ENCODE assay signal across 8 cellular contexts in genomic region chr14:103527408-103528157, GRCh38. TPM values are rescaled to one million over a fixed set of nuclear protein-coding genes. Genes with fewer than 3 reads are reported as not detected.
DNase-seq lines count a peak whose midpoint lies in the region; ATAC-seq and TF ChIP-seq lines count a peak whose summit lies in the region.

No MANE protein-coding gene starts in this region.

- no peaks in the 10 kb centered on the region for H3K9me3 Mint-ChIP-seq in WTC11

- H3K4me1 Mint-ChIP-seq in WTC11: peaks cover 19% of the 10 kb centered on the region

- H3K27me3 Mint-ChIP-seq in WTC11 (ENCODE audit: low read depth): peaks cover 27% of the 10 kb centered on the region

- no peaks in the 10 kb centered on the region for H3K36me3 Mint-ChIP-seq in WTC11

- H3K36me3 ChIP-seq in heart right ventricle (peaks cover 0 to 3% (median 0%) of the 10 kb centered on the region in 9 donors), MG63 (peaks cover 4% of the 10 kb centered on the region)

- intact Hi-C loops in heart right ventricle (cut with DNase I): no loop called here

- peak; percentile 40 for DNase-seq in activated T-cell treated with anti-CD3 and anti-CD28 coated beads for 48 hours (ENCODE audit: low read depth)
- no peak for DNase-seq in activated T-cell treated with anti-CD3 and anti-CD28 coated beads, Interleukin-2, amount 50 U/mL, for 1 hour
- no peak for DNase-seq in WTC11 (ENCODE audit: low spot score)
- DNase-seq in heart right ventricle: peak in 1 of 2 donors; percentile 19
- DNase-seq in stromal cell of bone marrow (ENCODE audit: low read depth): peak; percentile 73
- no peak for DNase-seq in MG63
- no peak for DNase-seq in cerebellar cortex (ENCODE audit: low spot score)

- 80 to 81% methylated on average over 14 of the region's 14 CpGs for WGBS in heart right ventricle, 2 donors

- H3K4me3 ChIP-seq in heart right ventricle: peak overlapping the region in 6 of 10 donors; percentile 74 to 98 (median 90)
- H3K4me3 ChIP-seq in MG63: no peak overlapping the region

- TF ChIP-seq CTCF in WTC11 (IDR thresholded peaks at IDR 0.05) (no peak), heart right ventricle (IDR thresholded peaks at IDR 0.05) (no peak)

- POLR2A ChIA-PET in WTC11 (lab: Charles Lee): interaction anchor here (1.1 kb wide), 1 partner anchor 15 kb away, joined by 3 read pairs; no protein-coding TSS in a partner anchor

- H3K27ac Mint-ChIP-seq in WTC11: no peak overlapping the region

- H3K27ac ChIP-seq in heart right ventricle: peak overlapping the region; percentile 82 to 97 (median 94)

- ATAC-seq in HG02763 (IDR thresholded peaks at IDR 0.05; ENCODE audit: unreplicated experiment) (peak; percentile 49), WTC11 (no peak), heart right ventricle (peak in 5 of 8 donors; percentile 0 to 5 (median 1))

- CTCF ChIA-PET in WTC11 (lab: Charles Lee): interaction anchor here (3.9 to 5.8 kb wide), 3 partner anchors 9 to 19 kb away, joined by 25 to 46 read pairs (median 27); no protein-coding TSS in a partner anchor

- peaks cover 11 to 73% (median 53%) of the 10 kb centered on the region in 9 donors for H3K4me1 ChIP-seq in heart right ventricle

- no peaks in the 10 kb centered on the region for H3K9me3 ChIP-seq in heart right ventricle
- H3K9me3 ChIP-seq in MG63: no peaks in the 10 kb centered on the region

- peaks cover 0 to 19% (median 0%) of the 10 kb centered on the region in 7 donors for H3K27me3 ChIP-seq in heart right ventricle
- no peaks in the 10 kb centered on the region; the same call in 1 of the 2 replicates for H3K27me3 ChIP-seq in MG63

- H3K4me3 Mint-ChIP-seq in WTC11: peak overlapping the region; percentile 40

TF ChIP-seq in WTC11, 78 proteins besides CTCF, POLR2A, EP300 and RAD21:
- TF ChIP-seq ZNF423 (CRISPR knock-in tag; IDR thresholded peaks at IDR 0.05): no peak
- no peak for TF ChIP-seq ESRRA (CRISPR knock-in tag; IDR thresholded peaks at IDR 0.05; ENCODE audit: borderline replicate concordance)
- no peak for TF ChIP-seq CREM (CRISPR knock-in tag; IDR thresholded peaks at IDR 0.05)
- no peak for TF ChIP-seq ZNF425 (CRISPR knock-in tag; conservative IDR thresholded peaks at IDR 0.05)
- no peak for TF ChIP-seq PRDM15 (CRISPR knock-in tag; IDR thresholded peaks at IDR 0.05)
- no peak for TF ChIP-seq USF2 (CRISPR knock-in tag; IDR thresholded peaks at IDR 0.05)
- no peak for TF ChIP-seq JAZF1 (CRISPR knock-in tag; IDR thresholded peaks at IDR 0.05)
- TF ChIP-seq NFE2L1 (CRISPR knock-in tag; IDR thresholded peaks at IDR 0.05): no peak
- TF ChIP-seq MXD4 (CRISPR knock-in tag; IDR thresholded peaks at IDR 0.05; ENCODE audit: borderline replicate concordance): no peak

RNA-seq across cellular contexts. Expression of gene TRMT61A, which starts 1.4 kb away (rescaled TPM):
- total RNA-seq in WTC11 (2021) (11.8 to 15.5 TPM (median 12.3 TPM) in 3 replicates), heart right ventricle (1 to 10 TPM; 2.9 to 7.5 (median 3.8) TPM)
- 10 to 100 TPM in 1 of 2 donors, 1 to 10 TPM in 1; 8.6 to 14.7 TPM for polyA plus RNA-seq in heart right ventricle
- 29.0 and 43.2 TPM in 2 replicates for total RNA-seq in MG63 (2014; rRNA removed; shearing (Covaris generic); ENCODE audit: low replicate concordance)

RNA-seq across cellular contexts. Expression of gene CKB, which starts 5.0 kb away (rescaled TPM):
- 529 to 555 TPM (median 531 TPM) in 3 replicates for total RNA-seq in WTC11 (2021)
- total RNA-seq in heart right ventricle: 100 to 1,000 TPM; 273 to 896 (median 534) TPM
- polyA plus RNA-seq in heart right ventricle: 1,000 to 10,000 TPM in 1 of 2 donors, 100 to 1,000 TPM in 1; 717 to 1,062 TPM
- total RNA-seq in MG63 (2014; rRNA removed; shearing (Covaris generic); ENCODE audit: low replicate concordance): 34.9 and 45.2 TPM in 2 replicates

RNA-seq across cellular contexts. Expression of gene BAG5, which starts 34.9 kb away (rescaled TPM):
- total RNA-seq in WTC11 (2021) (23.9 to 29.2 TPM (median 24.8 TPM) in 3 replicates), heart right ventricle (10 to 100 TPM; 14.0 to 19.7 (median 16.8) TPM)
- 1 to 10 TPM; 5.0 to 9.9 TPM for polyA plus RNA-seq in heart right ventricle
- 5.4 and 8.2 TPM in 2 replicates for total RNA-seq in MG63 (2014; rRNA removed; shearing (Covaris generic); ENCODE audit: low replicate concordance)

RNA-seq across cellular contexts. Expression of gene COA8, which starts 35.2 kb away (rescaled TPM):
- total RNA-seq in WTC11 (2021) (34.7 to 36.7 TPM (median 36.4 TPM) in 3 replicates), heart right ventricle (10 to 100 TPM; 33.3 to 53.9 (median 40.3) TPM)
- polyA plus RNA-seq in heart right ventricle: 100 to 1,000 TPM in 1 of 2 donors, 10 to 100 TPM in 1; 51.6 to 141 TPM
- total RNA-seq in MG63 (2014; rRNA removed; shearing (Covaris generic); ENCODE audit: low replicate concordance): 18.4 and 38.9 TPM in 2 replicates

Comparison
In these comparisons a context has a peak if more than half of its experiments do, and no peak if none do; other contexts are left out.
1. DNase-seq: peak in activated T-cell treated with anti-CD3 and anti-CD28 coated beads for 48 hours (single experiment) and stromal cell of bone marrow (single experiment); none in activated T-cell treated with anti-CD3 and anti-CD28 coated beads, Interleukin-2, amount 50 U/mL, for 1 hour (single experiment), WTC11 (single experiment), MG63 (single experiment) and cerebellar cortex (single experiment).